1 cellular context compared by ENCODE assay signal in genomic region chr16:27269300-27270150, GRCh38.
TF ChIP-seq lines count a peak whose summit lies in the region.

No MANE protein-coding gene starts in this region.

TF ChIP-seq in GM12878, 131 proteins besides CTCF, POLR2A, EP300 and RAD21 (continued from another document):
- no peak for TF ChIP-seq MEF2A (IDR thresholded peaks at IDR 0.05; ENCODE audit: insufficient read depth, low read depth, low read length)
TF ChIP-seq in GM12878: peak in this region for 1.
